Comparison of ENCODE assay signal across 18 cellular contexts in the genomic region with DNA sequence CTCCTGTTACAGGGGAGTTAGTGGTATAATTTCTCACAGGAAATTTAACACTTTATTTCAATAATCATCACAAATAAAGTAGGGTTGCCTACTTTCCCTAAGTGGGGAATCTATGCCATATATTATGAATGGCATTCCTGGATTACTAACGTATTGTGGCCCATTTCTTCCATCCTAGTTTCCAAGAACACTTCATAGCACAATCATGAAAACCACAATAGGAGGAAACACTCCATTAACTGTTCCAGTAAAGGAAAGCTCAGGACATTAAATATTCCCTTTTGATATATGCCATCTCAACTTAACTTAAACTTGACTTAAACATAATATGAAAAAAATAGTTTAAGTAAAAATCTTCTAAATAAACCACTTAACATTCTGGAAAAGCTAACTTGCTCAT. TPM values are rescaled to one million over a fixed set of nuclear protein-coding genes. Genes with fewer than 3 reads are reported as not detected.
A peak's percentile ranks its signal among the peaks of the same experiment; 100 is the strongest.
DNase-seq lines count a peak whose midpoint lies in the region; ATAC-seq and TF ChIP-seq lines count a peak whose summit lies in the region.
"Had no signal": no experiment of that assay in that cellular context is flagged by ENCODE, and none has a peak within 500 bp of the region (broad histone marks: within the 10 kb centered on the region; RNA-seq: fewer than 3 reads in every experiment).

No MANE protein-coding gene starts in this region.

- H3F3A ChIP-seq in PC-3 (ENCODE audit: low read length, unreplicated experiment), result no peaks in the 10 kb centered on the region

- H3K4me3 ChIP-seq in PC-3 (ENCODE audit: low read length) (0 out of 2 replicates have a peak overlapping the region, but pooled peaks have one; percentile 78), osteoblast (ENCODE audit: insufficient read depth, low read length) (no peak overlapping the region), left ventricle myocardium inferior (no peak overlapping the region)
- H3K4me3 ChIP-seq: adrenal gland, right lobe of liver, suprapubic skin had no signal

- H4K20me1 ChIP-seq in PC-3 (ENCODE audit: low read length) (no peaks in the 10 kb centered on the region), osteoblast (ENCODE audit: insufficient read depth, low read length) (no peaks in the 10 kb centered on the region)

- DNase-seq in CD4-positive, alpha-beta T cell, result no peak
- DNase-seq in PC-3 (no peak), fibroblast of peridontal ligament (ENCODE audit: extremely low read depth) (peak; percentile 2), osteoblast (ENCODE audit: insufficient read length, low spot score, missing footprints) (no peak), left ventricle myocardium inferior (no peak), endothelial cell (ENCODE audit: low spot score) (no peak)
- DNase-seq: activated CD4-positive, alpha-beta T cell treated with anti-CD3 and anti-CD28 coated beads, Interleukin-2, amount 50 U/mL, for 4 hours; activated T-cell treated with anti-CD3 and anti-CD28 coated beads, Interleukin-2, amount 50 U/mL, for 24 hours; adrenal gland; AML-193; DMS153; mammary epithelial cell; NCI-H2029 treated with DMSO at 0.1 percent for 48 hours; NCI-H524; right lobe of liver; stimulated activated CD4-positive, alpha-beta T cell treated with anti-CD3 and anti-CD28 coated beads, Interleukin-4, amount 100 ng/mL, for 1 hour had no signal

- no peaks in the 10 kb centered on the region for H3K9me3 ChIP-seq in CD4-positive, alpha-beta T cell (ENCODE audit: control insufficient read depth, low read length)
- H3K9me3 ChIP-seq in PC-3 (ENCODE audit: low read length), result no peaks in the 10 kb centered on the region
- no peaks in the 10 kb centered on the region for H3K9me3 ChIP-seq in osteoblast (ENCODE audit: low read depth, low read length)
- no peaks in the 10 kb centered on the region for H3K9me3 ChIP-seq in left ventricle myocardium inferior (replicated peaks)
- H3K9me3 ChIP-seq: adrenal gland, right lobe of liver, suprapubic skin had no signal

- H3K9ac ChIP-seq in PC-3 (ENCODE audit: low read length), result no peak overlapping the region

- no peak overlapping the region for H3K27ac ChIP-seq in CD4-positive, alpha-beta T cell (ENCODE audit: low read depth, low read length)
- H3K27ac ChIP-seq in PC-3 (ENCODE audit: low read length) (no peak overlapping the region), osteoblast (ENCODE audit: low read depth, low read length) (no peak overlapping the region), left ventricle myocardium inferior (replicated peaks) (no peak overlapping the region)
- H3K27ac ChIP-seq: adrenal gland, right lobe of liver, suprapubic skin had no signal

- ATAC-seq in CD4-positive, alpha-beta T cell (ENCODE audit: poor library complexity), result no peak
- no peak for ATAC-seq in PC-3
- ATAC-seq in HG02642 (IDR thresholded peaks at IDR 0.05; ENCODE audit: poor library complexity, unreplicated experiment), result no peak
- ATAC-seq: right lobe of liver had no signal

- no peak overlapping the region for H2AFZ ChIP-seq in PC-3 (ENCODE audit: low read length)
- H2AFZ ChIP-seq in osteoblast (ENCODE audit: low read length), result no peak overlapping the region

- H3K9me2 ChIP-seq in PC-3 (replicated peaks; ENCODE audit: low read length), result no peaks in the 10 kb centered on the region

- POLR2A ChIA-PET in CD4-positive, alpha-beta T cell (lab: Charles Lee), result no interaction called here
- POLR2A ChIA-PET in PC-3 (lab: Charles Lee; ENCODE audit: unreplicated experiment), result no interaction called here

- no TSS peak for BruUV-seq in PC-3 (replicated peaks; lab: Mats Ljungman, UMichigan)

- no peaks in the 10 kb centered on the region for H3K27me3 ChIP-seq in CD4-positive, alpha-beta T cell (ENCODE audit: control insufficient read depth, insufficient read depth, low read length)
- H3K27me3 ChIP-seq in PC-3 (ENCODE audit: low read length), result no peaks in the 10 kb centered on the region
- H3K27me3 ChIP-seq in osteoblast (ENCODE audit: insufficient read depth, low read length), result no peaks in the 10 kb centered on the region
- no peaks in the 10 kb centered on the region for H3K27me3 ChIP-seq in left ventricle myocardium inferior (ENCODE audit: low read depth)
- H3K27me3 ChIP-seq: adrenal gland, right lobe of liver, suprapubic skin had no signal

- no peaks in the 10 kb centered on the region for H3K27me3 Mint-ChIP-seq in CD4-positive, alpha-beta T cell
- H3K27me3 Mint-ChIP-seq in endothelial cell (ENCODE audit: unreplicated experiment), result peaks cover 5% of the 10 kb centered on the region
- H3K27me3 Mint-ChIP-seq: activated T-cell treated with anti-CD3 and anti-CD28 coated beads, Interleukin-2, amount 50 U/mL, for 24 hours had no signal

- no peaks in the 10 kb centered on the region for H3K36me3 ChIP-seq in PC-3 (ENCODE audit: low read depth, low read length)
- H3K36me3 ChIP-seq in osteoblast (ENCODE audit: insufficient read depth, low read length), result peaks cover 9% of the 10 kb centered on the region
- peaks cover 9% of the 10 kb centered on the region for H3K36me3 ChIP-seq in left ventricle myocardium inferior
- H3K36me3 ChIP-seq: right lobe of liver, suprapubic skin had no signal

- H3K79me2 ChIP-seq in PC-3 (ENCODE audit: low read length) (peaks cover 18% of the 10 kb centered on the region), osteoblast (ENCODE audit: insufficient read depth, low read length) (peaks cover 34% of the 10 kb centered on the region)

- no peaks in the 10 kb centered on the region for H3K9me3 Mint-ChIP-seq in CD4-positive, alpha-beta T cell
- no peaks in the 10 kb centered on the region for H3K9me3 Mint-ChIP-seq in endothelial cell (ENCODE audit: unreplicated experiment)
- H3K9me3 Mint-ChIP-seq: activated T-cell treated with anti-CD3 and anti-CD28 coated beads, Interleukin-2, amount 50 U/mL, for 24 hours had no signal

- intact Hi-C loops in CD4-positive, alpha-beta T cell (cut with DNase I, micrococcal nuclease), result no loop called here
- intact Hi-C loops in PC-3 (cut with micrococcal nuclease), result loop anchor here (5.0 kb wide), 1 partner anchor 45 kb away; no protein-coding TSS in a partner anchor
- intact Hi-C loops in left ventricle myocardium inferior (cut with micrococcal nuclease), result no loop called here

- no peak overlapping the region for H3K27ac Mint-ChIP-seq in CD4-positive, alpha-beta T cell
- no peak overlapping the region for H3K27ac Mint-ChIP-seq in endothelial cell (ENCODE audit: unreplicated experiment)
- H3K27ac Mint-ChIP-seq: activated T-cell treated with anti-CD3 and anti-CD28 coated beads, Interleukin-2, amount 50 U/mL, for 24 hours had no signal

- H3K4me1 ChIP-seq in PC-3 (ENCODE audit: insufficient read depth, low read length), result peaks cover 11% of the 10 kb centered on the region
- peaks cover 14% of the 10 kb centered on the region for H3K4me1 ChIP-seq in osteoblast (ENCODE audit: insufficient read depth, low read length)
- H3K4me1 ChIP-seq in left ventricle myocardium inferior, result peaks cover 51% of the 10 kb centered on the region

- CTCF ChIA-PET in CD4-positive, alpha-beta T cell (lab: Charles Lee), result no interaction called here
- CTCF ChIA-PET in PC-3 (lab: Charles Lee), result no interaction called here

- peaks cover 12% of the 10 kb centered on the region for H3K36me3 Mint-ChIP-seq in CD4-positive, alpha-beta T cell (ENCODE audit: low read depth)
- H3K36me3 Mint-ChIP-seq in endothelial cell (ENCODE audit: low read depth, unreplicated experiment), result no peaks in the 10 kb centered on the region

- no peak for TF ChIP-seq CTCF in CD4-positive, alpha-beta T cell (IDR thresholded peaks at IDR 0.05)
- TF ChIP-seq CTCF in PC-3 (conservative IDR thresholded peaks at IDR 0.05; ENCODE audit: low read depth, low read length) (no peak), osteoblast (IDR thresholded peaks at IDR 0.05; ENCODE audit: extremely low read depth, low read depth, low read length) (no peak), left ventricle myocardium inferior (IDR thresholded peaks at IDR 0.05; ENCODE audit: borderline replicate concordance) (no peak), endothelial cell (IDR thresholded peaks at IDR 0.05; ENCODE audit: unreplicated experiment) (no peak)

- H3K4me2 ChIP-seq in PC-3 (ENCODE audit: low read length) (peak overlapping the region; percentile 83; the same call in 1 of the 2 replicates), osteoblast (ENCODE audit: insufficient read depth, low read length) (peak overlapping the region; percentile 5)

- peak overlapping the region; percentile 91 for H3K4me3 Mint-ChIP-seq in CD4-positive, alpha-beta T cell
- no peak overlapping the region for H3K4me3 Mint-ChIP-seq in endothelial cell (ENCODE audit: unreplicated experiment)

- H3K4me1 Mint-ChIP-seq in CD4-positive, alpha-beta T cell (ENCODE audit: low read depth), result peaks cover 16% of the 10 kb centered on the region
- peaks cover 11% of the 10 kb centered on the region for H3K4me1 Mint-ChIP-seq in endothelial cell (ENCODE audit: unreplicated experiment)

RNA-seq across cellular contexts. Expression of a gene that starts 2.1 kb away (rescaled TPM):
- total RNA-seq in CD4-positive, alpha-beta T cell, result 1 to 10 TPM; 4.9 to 5.7 TPM
- total RNA-seq in PC-3 (2014; rRNA removed), result 10.1 and 10.8 TPM in 2 replicates
- 52.1 and 54.2 TPM in 2 replicates for total RNA-seq in osteoblast
- 8.3 TPM for total RNA-seq in left ventricle myocardium inferior
- 25.8 TPM for total RNA-seq in endothelial cell (ENCODE audit: unreplicated experiment)
